Comparison of ENCODE assay signal across 8 cellular contexts in the genomic region with DNA sequence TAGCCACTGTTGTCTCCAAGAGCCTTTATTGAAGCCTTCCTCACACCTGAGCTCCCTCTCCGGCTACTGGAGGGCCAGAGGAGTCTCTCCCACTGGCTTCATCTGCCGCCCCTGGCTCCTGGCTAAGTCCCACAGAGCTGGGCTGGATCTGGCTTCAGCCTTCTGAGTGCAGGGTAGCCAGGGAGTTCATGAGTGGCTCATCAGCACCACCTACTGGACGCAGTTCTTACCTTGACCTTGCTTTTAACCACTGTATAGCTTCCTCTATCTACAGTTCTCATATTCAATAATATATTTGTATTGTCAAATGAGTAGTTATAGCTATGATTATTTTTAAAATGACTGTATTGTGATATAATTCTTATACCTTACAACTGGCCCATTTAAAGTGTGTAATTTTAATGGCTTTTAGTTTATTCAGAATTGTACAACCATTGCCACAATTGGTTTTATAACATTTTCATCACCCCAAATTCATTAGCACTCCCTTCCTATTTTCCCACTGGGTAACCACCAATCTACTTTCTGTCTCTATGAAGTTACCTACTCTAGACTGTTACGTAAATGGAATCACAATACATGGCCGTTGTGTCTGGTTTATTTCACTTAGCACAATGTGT. TPM values are rescaled to one million over a fixed set of nuclear protein-coding genes. Genes with fewer than 3 reads are reported as not detected.
DNase-seq lines count a peak whose midpoint lies in the region; TF ChIP-seq lines count a peak whose summit lies in the region.

No MANE protein-coding gene starts in this region.

- no peak overlapping the region for H3K4me3 ChIP-seq in foreskin fibroblast (ENCODE audit: low read depth in 1 of 2, low read length in 2 of 2)
- H3K4me3 ChIP-seq in thyroid gland (replicated peaks in 1 of 3) = no peak overlapping the region

- H3K79me1 ChIP-seq in H9 (ENCODE audit: insufficient read depth, low read depth, low read length, poor library complexity, severe bottlenecking) = no peaks in the 10 kb centered on the region

- TF ChIP-seq CTCF in H9 (conservative IDR thresholded peaks at IDR 0.05) (peak; percentile 90), foreskin fibroblast (IDR thresholded peaks at IDR 0.05; ENCODE audit: low read depth, low read length) (peak; percentile 85), thyroid gland (IDR thresholded peaks at IDR 0.05) (peak; percentile 66 to 85 (median 80))

- H2BK120ac ChIP-seq in H9 (ENCODE audit: low read depth, low read length, poor library complexity, severe bottlenecking) = no peak overlapping the region

- no peaks in the 10 kb centered on the region for H3K36me3 ChIP-seq in thyroid gland

- no peak overlapping the region for H4K5ac ChIP-seq in H9 (ENCODE audit: insufficient read length, low read depth, low read length)

- H3K27ac ChIP-seq in H9 (ENCODE audit: insufficient read length, low read depth, low read length) (no peak overlapping the region), thyroid gland (no peak overlapping the region)

- peaks cover 39 to 46% of the 10 kb centered on the region in 2 experiments for H3K9me3 Mint-ChIP-seq in H9
- peaks cover 10% of the 10 kb centered on the region for H3K9me3 Mint-ChIP-seq in activated T-helper 2 cell treated with anti-CD3 and anti-CD28 coated beads, Interferon-gamma antibody, Interleukin-2, Interleukin-4, amounts not matched to agents 10 μg/mL and 5 μg/mL and 100 μg/mL, durations not matched to agents 14 hours and 24 hours and 36 hours

- no peaks in the 10 kb centered on the region; a peak in 1 of 4 replicates for H3K4me1 Mint-ChIP-seq in H9
- H3K4me1 Mint-ChIP-seq in activated T-helper 2 cell treated with anti-CD3 and anti-CD28 coated beads, Interferon-gamma antibody, Interleukin-2, Interleukin-4, amounts not matched to agents 10 μg/mL and 5 μg/mL and 100 μg/mL, durations not matched to agents 14 hours and 24 hours and 36 hours (ENCODE audit: low read depth) = no peaks in the 10 kb centered on the region

- no peak overlapping the region for H3K4ac ChIP-seq in H9 (ENCODE audit: low read depth, low read length)

- H3K23ac ChIP-seq in H9 (ENCODE audit: insufficient read length, low read depth, low read length) = no peak overlapping the region

- WGBS in H9 (ENCODE audit: extremely low coverage, insufficient read length, low lambda C conversion rate) = no CpG with 5 or more reads among the region's 5 CpGs
- 24 to 27% methylated on average over 5 of the region's 5 CpGs for WGBS in thyroid gland, 2 donors

- H3K27ac Mint-ChIP-seq in H9 = no peak overlapping the region; a peak in 1 of 7 replicates
- no peak overlapping the region for H3K27ac Mint-ChIP-seq in activated T-helper 2 cell treated with anti-CD3 and anti-CD28 coated beads, Interferon-gamma antibody, Interleukin-2, Interleukin-4, amounts not matched to agents 10 μg/mL and 5 μg/mL and 100 μg/mL, durations not matched to agents 14 hours and 24 hours and 36 hours

- H3K9me3 ChIP-seq in H9 (ENCODE audit: control insufficient read depth, low read depth, low read length) (peaks cover 10% of the 10 kb centered on the region), thyroid gland (no peaks in the 10 kb centered on the region)

- H3K27me3 Mint-ChIP-seq in H9 (ENCODE audit: low read depth) = peaks cover 11% of the 10 kb centered on the region
- peaks cover 8% of the 10 kb centered on the region for H3K27me3 Mint-ChIP-seq in activated T-helper 2 cell treated with anti-CD3 and anti-CD28 coated beads, Interferon-gamma antibody, Interleukin-2, Interleukin-4, amounts not matched to agents 10 μg/mL and 5 μg/mL and 100 μg/mL, durations not matched to agents 14 hours and 24 hours and 36 hours (ENCODE audit: low read depth)

- H2AK5ac ChIP-seq in H9 (ENCODE audit: insufficient read length, low read length) = no peak overlapping the region

- no peak overlapping the region for H2AFZ ChIP-seq in H9 (ENCODE audit: low read length)

- H3K14ac ChIP-seq in H9 (ENCODE audit: insufficient read depth, low read length) = no peak overlapping the region

- TF ChIP-seq POLR2A in thyroid gland (IDR thresholded peaks at IDR 0.05) = no peak

- H3K4me3 Mint-ChIP-seq in H9 = no peak overlapping the region
- no peak overlapping the region for H3K4me3 Mint-ChIP-seq in activated T-helper 2 cell treated with anti-CD3 and anti-CD28 coated beads, Interferon-gamma antibody, Interleukin-2, Interleukin-4, amounts not matched to agents 10 μg/mL and 5 μg/mL and 100 μg/mL, durations not matched to agents 14 hours and 24 hours and 36 hours (ENCODE audit: low read depth)

- DNase-seq in GDM1 (lab: John Stamatoyannopoulos, UW) = peak; percentile 71
- peak; percentile 82 for DNase-seq in H9
- peak; percentile 73 for DNase-seq in M059J (ENCODE audit: low read depth)
- DNase-seq in SHP77 (lab: John Stamatoyannopoulos, UW) = peak; percentile 82 to 83
- peak; percentile 60 for DNase-seq in activated T-helper 2 cell treated with anti-CD3 and anti-CD28 coated beads, Interferon-gamma antibody, Interleukin-2, Interleukin-4, amounts not matched to agents 10 μg/mL and 5 μg/mL and 100 μg/mL, durations not matched to agents 14 hours and 24 hours and 36 hours (ENCODE audit: low spot score)
- DNase-seq in foreskin fibroblast = peak; percentile 74 to 93
- peak; percentile 57 for DNase-seq in occipital lobe (lab: John Stamatoyannopoulos, UW)
- peak; percentile 89 for DNase-seq in thyroid gland

- H4K20me1 ChIP-seq in H9 (ENCODE audit: control insufficient read depth, insufficient read depth, insufficient read length) = no peaks in the 10 kb centered on the region

- no peak overlapping the region for H4K8ac ChIP-seq in H9 (replicated peaks; ENCODE audit: insufficient read length, low read depth, low read length)

- no peak overlapping the region for H4K91ac ChIP-seq in H9 (ENCODE audit: insufficient read length, low read depth, low read length)

- no peak overlapping the region for H3K9ac ChIP-seq in H9 (ENCODE audit: extremely low read depth, insufficient read length, low read length)

- intact Hi-C loops in activated T-helper 2 cell treated with anti-CD3 and anti-CD28 coated beads, Interferon-gamma antibody, Interleukin-2, Interleukin-4, amounts not matched to agents 10 μg/mL and 5 μg/mL and 100 μg/mL, durations not matched to agents 14 hours and 24 hours and 36 hours (cut with micrococcal nuclease) = loop anchor here (1.0 to 5.0 kb wide), 3 partner anchors 55 to 356 kb away; a partner anchor contains a TSS
- intact Hi-C loops in thyroid gland (cut with DNase I) = loop anchor here (5.0 kb wide), 1 partner anchor 355 kb away; no protein-coding TSS in a partner anchor

- H3K18ac ChIP-seq in H9 (ENCODE audit: insufficient read length, low read depth, low read length) = no peak overlapping the region

- H3K36me3 Mint-ChIP-seq in H9 (ENCODE audit: insufficient read depth in 1 of 3, low read depth in 3 of 3) = peaks cover 10 to 27% (median 18%) of the 10 kb centered on the region in 3 experiments
- no peaks in the 10 kb centered on the region for H3K36me3 Mint-ChIP-seq in activated T-helper 2 cell treated with anti-CD3 and anti-CD28 coated beads, Interferon-gamma antibody, Interleukin-2, Interleukin-4, amounts not matched to agents 10 μg/mL and 5 μg/mL and 100 μg/mL, durations not matched to agents 14 hours and 24 hours and 36 hours (ENCODE audit: low read depth)

- H2BK20ac ChIP-seq in H9 (ENCODE audit: low read depth, low read length, poor library complexity, severe bottlenecking) = no peak overlapping the region

- no peak overlapping the region for H3K4me2 ChIP-seq in H9 (ENCODE audit: insufficient read depth, insufficient read length, low read length)

- H3T11ph ChIP-seq in H9 (ENCODE audit: low read length) = no peak overlapping the region

- H2BK12ac ChIP-seq in H9 (ENCODE audit: insufficient read length, low read depth, low read length) = no peak overlapping the region

- H3K56ac ChIP-seq in H9 (ENCODE audit: insufficient read length, low read depth, low read length) = no peak overlapping the region

- no peak overlapping the region for H2BK5ac ChIP-seq in H9 (ENCODE audit: insufficient read length, low read length)

- no peaks in the 10 kb centered on the region for H3K23me2 ChIP-seq in H9 (ENCODE audit: insufficient read length, low read depth, low read length, poor library complexity, severe bottlenecking)

- no peak overlapping the region for H2BK15ac ChIP-seq in H9 (ENCODE audit: low read depth, low read length)

- H3K79me2 ChIP-seq in H9 (ENCODE audit: insufficient read depth, low read length) = no peaks in the 10 kb centered on the region

- H3K4me1 ChIP-seq in H9 (ENCODE audit: insufficient read depth, low read length) (no peaks in the 10 kb centered on the region), thyroid gland (peaks cover under 1 to 9% of the 10 kb centered on the region in 2 donors)

- H3K27me3 ChIP-seq in H9 (ENCODE audit: insufficient read depth, low read length) (no peaks in the 10 kb centered on the region), thyroid gland (no peaks in the 10 kb centered on the region)

RNA-seq across cellular contexts. Expression of a gene that starts 17.7 kb away (rescaled TPM):
- total RNA-seq in H9 (2021) (0.29 TPM in 1 of 2 replicates, not detected in the other), occipital lobe (0.16 TPM), thyroid gland (1 to 10 TPM in 1 of 4 donors, under 1 TPM in 1, not detected in 2; 0.25 to 1.0 TPM)
- not detected in 2 replicates for total RNA-seq in M059J (2014; rRNA removed; shearing (Covaris generic))
- 0.09 TPM in 2 replicates for total RNA-seq in activated T-helper 2 cell treated with anti-CD3 and anti-CD28 coated beads, Interferon-gamma antibody, Interleukin-2, Interleukin-4, amounts not matched to agents 10 μg/mL and 5 μg/mL and 100 μg/mL, durations not matched to agents 14 hours and 24 hours and 36 hours

RNA-seq across cellular contexts. Expression of a gene that starts 45.6 kb away (rescaled TPM):
- 8.2 and 8.7 TPM in 2 replicates for total RNA-seq in H9 (2021)
- 4.7 and 5.9 TPM in 2 replicates for total RNA-seq in M059J (2014; rRNA removed; shearing (Covaris generic))
- total RNA-seq in activated T-helper 2 cell treated with anti-CD3 and anti-CD28 coated beads, Interferon-gamma antibody, Interleukin-2, Interleukin-4, amounts not matched to agents 10 μg/mL and 5 μg/mL and 100 μg/mL, durations not matched to agents 14 hours and 24 hours and 36 hours = 18.3 TPM in 2 replicates
- total RNA-seq in occipital lobe = 31.4 TPM
- total RNA-seq in thyroid gland = 10 to 100 TPM; 20.2 to 40.0 (median 26.4) TPM

RNA-seq across cellular contexts. Expression of a gene that starts 55.9 kb away (rescaled TPM):
- 212 and 214 TPM in 2 replicates for total RNA-seq in H9 (2021)
- 25.9 and 31.9 TPM in 2 replicates for total RNA-seq in M059J (2014; rRNA removed; shearing (Covaris generic))
- total RNA-seq in activated T-helper 2 cell treated with anti-CD3 and anti-CD28 coated beads, Interferon-gamma antibody, Interleukin-2, Interleukin-4, amounts not matched to agents 10 μg/mL and 5 μg/mL and 100 μg/mL, durations not matched to agents 14 hours and 24 hours and 36 hours = 158 and 166 TPM in 2 replicates
- total RNA-seq in occipital lobe = 32.6 TPM
- total RNA-seq in thyroid gland = 100 to 1,000 TPM; 249 to 437 (median 301) TPM
